In genomic region chr20:34525342-34525708, GRCh38 we compare ENCODE assay signal across 13 cellular contexts. TPM values are rescaled to one million over a fixed set of nuclear protein-coding genes. Genes with fewer than 3 reads are reported as not detected.
A peak's percentile ranks its signal among the peaks of the same experiment; 100 is the strongest.
DNase-seq lines count a peak whose midpoint lies in the region; ATAC-seq, FAIRE-seq and TF ChIP-seq lines count a peak whose summit lies in the region.
"Had no signal": no experiment of that assay in that cellular context is flagged by ENCODE, and none has a peak within 500 bp of the region (broad histone marks: within the 10 kb centered on the region; RNA-seq: fewer than 3 reads in every experiment).

No MANE protein-coding gene starts in this region.

- 68 to 70% methylated on average over 7 of the region's 7 CpGs for WGBS in esophagus, 2 donors
- 81 to 83% methylated on average over 7 of the region's 7 CpGs for WGBS in pancreas, 2 donors

- H3K27me3 ChIP-seq in left ventricle myocardium inferior (ENCODE audit: low read depth) (no peaks in the 10 kb centered on the region), esophagus (ENCODE audit: control insufficient read depth in 1 of 2, insufficient read depth in 2 of 2, low read length in 2 of 2) (no peaks in the 10 kb centered on the region), pancreas (no peaks in the 10 kb centered on the region), uterus (no peaks in the 10 kb centered on the region)

- ATAC-seq in left cardiac atrium, result no peak
- ATAC-seq in pancreas, result no peak
- no peak for ATAC-seq in GM19455 (IDR thresholded peaks at IDR 0.05; ENCODE audit: unreplicated experiment)

- H3K4me1 ChIP-seq in left ventricle myocardium inferior (peaks cover 90% of the 10 kb centered on the region), esophagus (ENCODE audit: control insufficient read depth in 2 of 2, insufficient read depth in 2 of 2, low read length in 1 of 2) (peaks cover 4 to 9% of the 10 kb centered on the region in 2 donors), pancreas (peaks cover 0 to 22% (median 6%) of the 10 kb centered on the region in 3 donors), uterus (peaks cover 5 to 13% of the 10 kb centered on the region in 2 donors)

- H3K9me3 ChIP-seq in left ventricle myocardium inferior (replicated peaks), result no peaks in the 10 kb centered on the region
- no peaks in the 10 kb centered on the region for H3K9me3 ChIP-seq in esophagus (ENCODE audit: control insufficient read depth in 2 of 2, insufficient read depth in 1 of 2, low read depth in 1 of 2, low read length in 1 of 2)
- H3K9me3 ChIP-seq in pancreas, result no peaks in the 10 kb centered on the region
- H3K9me3 ChIP-seq in uterus, result no peaks in the 10 kb centered on the region

- no peak for DNase-seq in left ventricle myocardium inferior
- DNase-seq in left cardiac atrium, result no peak
- DNase-seq in pancreas, result no peak
- no peak for DNase-seq in uterus
- DNase-seq in NOMO-1 treated with DMSO at 0.1 percent for 48 hours (lab: John Stamatoyannopoulos, UW; ENCODE audit: unreplicated experiment), result no peak
- no peak for DNase-seq in activated gamma-delta T cell treated with Interleukin-2 at 50 U/mL for 16 hours
- DNase-seq: activated naive CD4-positive, alpha-beta T cell treated with Interleukin-2 at 50 U/mL for 16 hours; NCI-H1417 treated with DMSO at 0.1 percent for 48 hours; stimulated activated CD4-positive, alpha-beta T cell treated with anti-CD3 and anti-CD28 coated beads, Interleukin-12 subunit alpha, Interleukin-12 subunit beta, amount 100 ng/mL, for 4 hours; stimulated activated naive CD4-positive, alpha-beta T cell treated with Interleukin-2 at 50 U/mL for 16 hours had no signal

- H3K27ac ChIP-seq in left ventricle myocardium inferior (replicated peaks) (peak overlapping the region; percentile 72), esophagus (ENCODE audit: low read depth in 2 of 2, low read length in 1 of 2) (peak overlapping the region; percentile 87 to 96), pancreas (peak overlapping the region; percentile 37 to 84 (median 62)), uterus (peak overlapping the region; percentile 76 to 88)

- H3K4me3 ChIP-seq in left ventricle myocardium inferior (no peak overlapping the region), esophagus (ENCODE audit: low read depth in 1 of 2, low read length in 2 of 2) (no peak overlapping the region), pancreas (no peak overlapping the region), uterus (no peak overlapping the region)

- peaks cover 31% of the 10 kb centered on the region for H3K36me3 ChIP-seq in left ventricle myocardium inferior
- H3K36me3 ChIP-seq in esophagus (ENCODE audit: control insufficient read depth in 2 of 2, insufficient read depth in 2 of 2, low read length in 1 of 2), result peaks cover 6 to 13% of the 10 kb centered on the region in 2 donors
- H3K36me3 ChIP-seq in pancreas, result peaks cover 0 to 25% (median 3%) of the 10 kb centered on the region in 3 donors
- no peaks in the 10 kb centered on the region for H3K36me3 ChIP-seq in uterus

- no peak for FAIRE-seq in pancreas (lab: Jason Lieb, UNC)
- FAIRE-seq: G401.6 had no signal

- TF ChIP-seq POLR2A in uterus (IDR thresholded peaks at IDR 0.05), result no peak

- no peak for TF ChIP-seq CTCF in left ventricle myocardium inferior (IDR thresholded peaks at IDR 0.05; ENCODE audit: borderline replicate concordance)
- no peak for TF ChIP-seq CTCF in pancreas (IDR thresholded peaks at IDR 0.05)
- TF ChIP-seq CTCF in uterus (IDR thresholded peaks at IDR 0.05), result no peak

- intact Hi-C loops in left ventricle myocardium inferior (cut with micrococcal nuclease), result no loop called here
- intact Hi-C loops in left cardiac atrium (cut with DNase I), result no loop called here
- intact Hi-C loops in pancreas (cut with DNase I), result loop anchor here in 1 of 3 donors (10.0 kb wide), 1 partner anchor 211 kb away; no protein-coding TSS in a partner anchor
- intact Hi-C loops in uterus (cut with DNase I; ENCODE audit: low total_unique reads), result no loop called here

RNA-seq across cellular contexts. Expression of gene DYNLRB1, which starts 9.1 kb away (rescaled TPM):
- total RNA-seq in left ventricle myocardium inferior (166 TPM), left cardiac atrium (100 to 1,000 TPM; 138 to 141 TPM), pancreas (10 to 100 TPM; 26.9 to 57.2 (median 38.5) TPM), uterus (100 to 1,000 TPM in 3 of 4 donors, 10 to 100 TPM in 1; 20.8 to 289 (median 149) TPM)
- polyA plus RNA-seq in esophagus (100 to 1,000 TPM; 140 to 189 TPM), pancreas (100 to 1,000 TPM; 129 to 178 TPM)

RNA-seq across cellular contexts. Expression of gene MAP1LC3A, which starts 33.2 kb away (rescaled TPM):
- total RNA-seq in left ventricle myocardium inferior, result 110 TPM
- 10 to 100 TPM; 76.7 to 85.7 TPM for total RNA-seq in left cardiac atrium
- polyA plus RNA-seq in esophagus, result 10 to 100 TPM; 28.7 to 29.5 TPM
- total RNA-seq in pancreas, result 10 to 100 TPM in 5 of 6 donors, 1 to 10 TPM in 1; 9.4 to 19.7 (median 12.3) TPM
- 10 to 100 TPM; 57.6 to 94.2 TPM for polyA plus RNA-seq in pancreas
- 10 to 100 TPM in 3 of 4 donors, 1 to 10 TPM in 1; 6.7 to 57.1 (median 20.0) TPM for total RNA-seq in uterus
